15 cellular contexts compared by ENCODE assay signal in genomic region chr6:47360388-47360787, GRCh38. TPM values are rescaled to one million over a fixed set of nuclear protein-coding genes. Genes with fewer than 3 reads are reported as not detected.
DNase-seq lines count a peak whose midpoint lies in the region; ATAC-seq and TF ChIP-seq lines count a peak whose summit lies in the region.
"Had no signal": no experiment of that assay in that cellular context is flagged by ENCODE, and none has a peak within 500 bp of the region (broad histone marks: within the 10 kb centered on the region; RNA-seq: fewer than 3 reads in every experiment).

No MANE protein-coding gene starts in this region.

- peak overlapping the region; percentile 62 for H3K9ac ChIP-seq in OCI-LY3 (ENCODE audit: low read length)

- peaks cover 70% of the 10 kb centered on the region for H3K4me1 ChIP-seq in OCI-LY3 (ENCODE audit: low read length)
- H3K4me1 ChIP-seq: gastrocnemius medialis had no signal

- no peak for DNase-seq in iPS-NIHi7 (ENCODE audit: extremely low spot score)
- DNase-seq in mucosa of gallbladder (ENCODE audit: low spot score), result no peak
- no peak for DNase-seq in central memory CD4-positive, alpha-beta T cell
- no peak for DNase-seq in ACHN
- DNase-seq: activated CD8-positive, alpha-beta T cell treated with anti-CD3 and anti-CD28 coated beads for 36 hours; CD4-positive, alpha-beta memory T cell; dermis blood vessel endothelial cell; gastrocnemius medialis; left colon; MG63; nucleus accumbens had no signal

- H3K27me3 ChIP-seq in OCI-LY3 (ENCODE audit: low read depth, low read length), result no peaks in the 10 kb centered on the region
- H3K27me3 ChIP-seq: gastrocnemius medialis, MG63 had no signal

- no peaks in the 10 kb centered on the region for H4K20me1 ChIP-seq in OCI-LY3 (ENCODE audit: insufficient read depth, low read length)

- in situ Hi-C loops in ACHN (cut with HindIII; ENCODE audit: low pct_ligation_motif_present, low pct_unique_long_range_greater_than_20kb, low sequenced_read_pairs), result no loop called here

- no peaks in the 10 kb centered on the region for H3K79me2 ChIP-seq in OCI-LY3 (ENCODE audit: low read length)

- peak overlapping the region; percentile 85 for H3K4me2 ChIP-seq in OCI-LY3 (ENCODE audit: low read length)

- H3K36me3 ChIP-seq in OCI-LY3 (replicated peaks; ENCODE audit: low read depth, low read length), result no peaks in the 10 kb centered on the region
- H3K36me3 ChIP-seq: gastrocnemius medialis, MG63 had no signal

- peak overlapping the region; percentile 92 for H3K27ac ChIP-seq in OCI-LY3 (ENCODE audit: low read length)
- H3K27ac ChIP-seq: gastrocnemius medialis had no signal

- TF ChIP-seq CTCF in OCI-LY3 (IDR thresholded peaks at IDR 0.05; ENCODE audit: low read depth, low read length), result no peak

- H3K4me3 ChIP-seq in OCI-LY3 (ENCODE audit: low read length), result peak overlapping the region; percentile 18
- H3K4me3 ChIP-seq: gastrocnemius medialis, MG63 had no signal

- H3K9me3 ChIP-seq in OCI-LY3 (ENCODE audit: insufficient read depth, low read length), result no peaks in the 10 kb centered on the region
- H3K9me3 ChIP-seq: gastrocnemius medialis, MG63 had no signal

- H2AFZ ChIP-seq in OCI-LY3 (ENCODE audit: low read depth, low read length), result no peak overlapping the region

- peak; percentile 63 for ATAC-seq in GM18517 (IDR thresholded peaks at IDR 0.05; ENCODE audit: unreplicated experiment)
- peak; percentile 55 for ATAC-seq in GM21526 (IDR thresholded peaks at IDR 0.05; ENCODE audit: low FRiP score, unreplicated experiment)
- ATAC-seq in HG03139 (IDR thresholded peaks at IDR 0.05; ENCODE audit: unreplicated experiment), result peak; percentile 66
- ATAC-seq: activated CD8-positive, alpha-beta T cell treated with anti-CD3 and anti-CD28 coated beads for 36 hours; gastrocnemius medialis; left colon had no signal

RNA-seq across cellular contexts. Expression of gene TNFRSF21, which starts 50.7 kb away (rescaled TPM):
- 64.7 TPM for total RNA-seq in mucosa of gallbladder
